Comparison of ENCODE assay signal across 1 cellular context in genomic region chr7:100620239-100620638, GRCh38.
TF ChIP-seq lines count a peak whose summit lies in the region.

No MANE protein-coding gene starts in this region.

TF ChIP-seq in GM23338, 12 proteins besides CTCF, POLR2A, EP300 and RAD21 (continued from another document):
- TF ChIP-seq JUNB (IDR thresholded peaks at IDR 0.05; ENCODE audit: unreplicated experiment) = no peak
- TF ChIP-seq EZH2 (IDR thresholded peaks at IDR 0.05; ENCODE audit: low read depth, unreplicated experiment) = no peak
- no peak for TF ChIP-seq ZNF331 (CRISPR knock-in tag; IDR thresholded peaks at IDR 0.05; ENCODE audit: low read depth)
- no peak for TF ChIP-seq ZNF114 (CRISPR knock-in tag; IDR thresholded peaks at IDR 0.05)
- no peak for TF ChIP-seq ZNF462 (CRISPR knock-in tag; IDR thresholded peaks at IDR 0.05)
- TF ChIP-seq POLR2AphosphoS5 (IDR thresholded peaks at IDR 0.05; ENCODE audit: low read depth) = no peak
- TF ChIP-seq ETS1 (IDR thresholded peaks at IDR 0.05) = no peak
TF ChIP-seq in GM23338: peak in this region for 0.
